ENCODE assay signal across 8 cellular contexts in genomic region chr9:128689293-128689770, GRCh38. TPM values are rescaled to one million over a fixed set of nuclear protein-coding genes. Genes with fewer than 3 reads are reported as not detected.
DNase-seq lines count a peak whose midpoint lies in the region; ATAC-seq and TF ChIP-seq lines count a peak whose summit lies in the region.

No MANE protein-coding gene starts in this region.

- no CpG with 5 or more reads among the region's 78 CpGs for WGBS in H9 (ENCODE audit: extremely low coverage, insufficient read length, low lambda C conversion rate)
- 0 to 1% (median 1%) methylated on average over 24 to 78 of the region's 78 CpGs; no CpG with 5 or more reads in 1 of the 4 donors for WGBS in adrenal gland, 4 donors

- H3K9me3 ChIP-seq in H9 (ENCODE audit: control insufficient read depth, low read depth, low read length) (no peaks in the 10 kb centered on the region), adrenal gland (replicated peaks in 1 of 3) (no peaks in the 10 kb centered on the region), iPS-15b (ENCODE audit: control insufficient read depth, insufficient read depth, low read length) (no peaks in the 10 kb centered on the region)

- H3K4me3 Mint-ChIP-seq in Calu3 (ENCODE audit: low read depth, unreplicated experiment) (peak overlapping the region; percentile 60), H9 (peak overlapping the region; percentile 60 to 76)

- no peaks in the 10 kb centered on the region for H3K79me1 ChIP-seq in H9 (ENCODE audit: insufficient read depth, low read depth, low read length, poor library complexity, severe bottlenecking)

- no peak overlapping the region for H3K14ac ChIP-seq in H9 (ENCODE audit: insufficient read depth, low read length)

- no peak overlapping the region for H2AFZ ChIP-seq in H9 (ENCODE audit: low read length)

- H3T11ph ChIP-seq in H9 (ENCODE audit: low read length) = no peak overlapping the region

- peaks cover 18% of the 10 kb centered on the region for H3K23me2 ChIP-seq in H9 (ENCODE audit: insufficient read length, low read depth, low read length, poor library complexity, severe bottlenecking)

- ATAC-seq in GM21526 (IDR thresholded peaks at IDR 0.05; ENCODE audit: low FRiP score, unreplicated experiment) = no peak

- H2BK5ac ChIP-seq in H9 (ENCODE audit: insufficient read length, low read length) = no peak overlapping the region

- no peak overlapping the region for H2BK12ac ChIP-seq in H9 (ENCODE audit: insufficient read length, low read depth, low read length)

- H2BK120ac ChIP-seq in H9 (ENCODE audit: low read depth, low read length, poor library complexity, severe bottlenecking) = no peak overlapping the region

- no peak overlapping the region for H2AK5ac ChIP-seq in H9 (ENCODE audit: insufficient read length, low read length)

- no peak overlapping the region for H4K8ac ChIP-seq in H9 (replicated peaks; ENCODE audit: insufficient read length, low read depth, low read length)

- H3K4ac ChIP-seq in H9 (ENCODE audit: low read depth, low read length) = no peak overlapping the region

- peaks cover 0 to 30% of the 10 kb centered on the region in 2 donors for H3K36me3 ChIP-seq in adrenal gland (replicated peaks in 1 of 2)
- H3K36me3 ChIP-seq in iPS-15b (ENCODE audit: control insufficient read depth, insufficient read depth, low read length) = peaks cover 36% of the 10 kb centered on the region

- TF ChIP-seq CTCF in Calu3 (IDR thresholded peaks at IDR 0.05; ENCODE audit: unreplicated experiment) (no peak), H9 (conservative IDR thresholded peaks at IDR 0.05) (no peak), adrenal gland (IDR thresholded peaks at IDR 0.05) (no peak)

- peaks cover 30% of the 10 kb centered on the region for H3K4me1 Mint-ChIP-seq in Calu3 (ENCODE audit: low read depth, unreplicated experiment)
- H3K4me1 Mint-ChIP-seq in H9 = peaks cover 48 to 56% of the 10 kb centered on the region in 2 experiments

- peak; percentile 45 for DNase-seq in Calu3
- peak; percentile 33 for DNase-seq in H9
- peak; percentile 6 for DNase-seq in NCI-H526 treated with DMSO at 0.1 percent for 48 hours (lab: John Stamatoyannopoulos, UW)
- peak in 6 of 7 donors; percentile 58 to 73 (median 64) for DNase-seq in adrenal gland
- DNase-seq in inferior parietal cortex (ENCODE audit: extremely low spot score) = no peak

- H3K4me2 ChIP-seq in H9 (ENCODE audit: insufficient read depth, insufficient read length, low read length) = no peak overlapping the region

- CTCF ChIA-PET in Calu3 (lab: Charles Lee) = no interaction called here

- H3K79me2 ChIP-seq in H9 (ENCODE audit: insufficient read depth, low read length) = peaks cover 40% of the 10 kb centered on the region

- no peak overlapping the region for H4K5ac ChIP-seq in H9 (ENCODE audit: insufficient read length, low read depth, low read length)

- H3K4me3 ChIP-seq in adrenal gland (peak overlapping the region in 2 of 4 donors; percentile 60 to 99), iPS-15b (ENCODE audit: low read depth, low read length) (peak overlapping the region; percentile 13), skin epidermis (peak overlapping the region; percentile 66 to 87 (median 82))

- H3K27ac ChIP-seq in H9 (ENCODE audit: insufficient read length, low read depth, low read length) = no peak overlapping the region
- peak overlapping the region; percentile 65 to 100 (median 95) for H3K27ac ChIP-seq in adrenal gland
- peak overlapping the region; percentile 88 to 98 (median 95) for H3K27ac ChIP-seq in skin epidermis

- peak overlapping the region; percentile 60 for H3K9ac ChIP-seq in H9 (ENCODE audit: extremely low read depth, insufficient read length, low read length)
- H3K9ac ChIP-seq in iPS-15b (ENCODE audit: low read depth, low read length) = no peak overlapping the region

- no peaks in the 10 kb centered on the region for H4K20me1 ChIP-seq in H9 (ENCODE audit: control insufficient read depth, insufficient read depth, insufficient read length)

- H3K36me3 Mint-ChIP-seq in Calu3 (ENCODE audit: insufficient read depth, unreplicated experiment) = peaks cover 52% of the 10 kb centered on the region
- H3K36me3 Mint-ChIP-seq in H9 (ENCODE audit: insufficient read depth in 1 of 3, low read depth in 3 of 3) = peaks cover 59 to 73% (median 61%) of the 10 kb centered on the region in 3 experiments

- no peak overlapping the region for H4K91ac ChIP-seq in H9 (ENCODE audit: insufficient read length, low read depth, low read length)

- H3K56ac ChIP-seq in H9 (ENCODE audit: insufficient read length, low read depth, low read length) = no peak overlapping the region

- H3K9me3 Mint-ChIP-seq in Calu3 (ENCODE audit: low read depth, unreplicated experiment) (no peaks in the 10 kb centered on the region), H9 (peaks cover 3 to 5% of the 10 kb centered on the region in 2 experiments; a peak in 3 of 5 replicates)

- H3K27ac Mint-ChIP-seq in Calu3 (ENCODE audit: unreplicated experiment) (peak overlapping the region; percentile 60), H9 (no peak overlapping the region)

- BruUV-seq in Calu3 (replicated peaks; lab: Mats Ljungman, UMichigan) = no TSS peak

- no peak for TF ChIP-seq POLR2A in adrenal gland (IDR thresholded peaks at IDR 0.05)

- H2BK15ac ChIP-seq in H9 (ENCODE audit: low read depth, low read length) = no peak overlapping the region

- intact Hi-C loops in Calu3 (cut with micrococcal nuclease; ENCODE audit: unreplicated experiment) = no loop called here
- intact Hi-C loops in adrenal gland (cut with DNase I) = no loop called here

- no peak overlapping the region for H3K18ac ChIP-seq in H9 (ENCODE audit: insufficient read length, low read depth, low read length)

- H3K4me1 ChIP-seq in H9 (ENCODE audit: insufficient read depth, low read length) = peaks cover 4% of the 10 kb centered on the region; the same call in 1 of the 2 replicates
- H3K4me1 ChIP-seq in adrenal gland (replicated peaks in 1 of 2) = peaks cover 26% of the 10 kb centered on the region in 2 donors
- H3K4me1 ChIP-seq in iPS-15b (ENCODE audit: control insufficient read depth, insufficient read depth, low read length) = peaks cover 10% of the 10 kb centered on the region

- H3K23ac ChIP-seq in H9 (ENCODE audit: insufficient read length, low read depth, low read length) = no peak overlapping the region

- no peak overlapping the region for H2BK20ac ChIP-seq in H9 (ENCODE audit: low read depth, low read length, poor library complexity, severe bottlenecking)

- H3K27me3 Mint-ChIP-seq in Calu3 (ENCODE audit: unreplicated experiment) (no peaks in the 10 kb centered on the region), H9 (ENCODE audit: low read depth) (no peaks in the 10 kb centered on the region)

- H3K27me3 ChIP-seq in H9 (ENCODE audit: insufficient read depth, low read length) (no peaks in the 10 kb centered on the region), adrenal gland (no peaks in the 10 kb centered on the region), iPS-15b (ENCODE audit: control insufficient read depth, insufficient read depth, low read length) (no peaks in the 10 kb centered on the region)

RNA-seq across cellular contexts. Expression of gene SET, which starts 0.3 kb away (rescaled TPM):
- 321 and 367 TPM in 2 replicates for total RNA-seq in Calu3 (2022)
- 1,148 and 1,158 TPM in 2 replicates for total RNA-seq in H9 (2021)
- total RNA-seq in adrenal gland = 100 to 1,000 TPM; 122 to 285 (median 184) TPM
- 100 to 1,000 TPM in 2 of 3 donors, 10 to 100 TPM in 1; 62.1 to 352 (median 105) TPM for polyA plus RNA-seq in adrenal gland

RNA-seq across cellular contexts. Expression of gene PKN3, which starts 13.0 kb away (rescaled TPM):
- total RNA-seq in Calu3 (2022) (6.8 and 7.7 TPM in 2 replicates), H9 (2021) (23.8 and 25.0 TPM in 2 replicates), adrenal gland (1 to 10 TPM; 1.6 to 6.3 (median 4.1) TPM)
- 1 to 10 TPM in 2 of 3 donors, under 1 TPM in 1; 0.90 to 8.6 (median 8.1) TPM for polyA plus RNA-seq in adrenal gland

RNA-seq across cellular contexts. Expression of gene DYNC2I2, which starts 32.7 kb away (rescaled TPM):
- total RNA-seq in Calu3 (2022) (52.4 and 53.2 TPM in 2 replicates), H9 (2021) (58.6 and 62.2 TPM in 2 replicates), adrenal gland (100 to 1,000 TPM in 2 of 8 donors, 10 to 100 TPM in 6; 23.1 to 192 (median 83.2) TPM)
- polyA plus RNA-seq in adrenal gland = 100 to 1,000 TPM in 1 of 3 donors, 10 to 100 TPM in 1, 1 to 10 TPM in 1; 7.5 to 119 (median 91.6) TPM

RNA-seq across cellular contexts. Expression of gene ZDHHC12, which starts 34.6 kb away (rescaled TPM):
- total RNA-seq in Calu3 (2022) (35.4 and 36.5 TPM in 2 replicates), H9 (2021) (42.8 and 45.8 TPM in 2 replicates), adrenal gland (10 to 100 TPM; 15.5 to 97.4 (median 29.0) TPM)
- 10 to 100 TPM in 2 of 3 donors, 1 to 10 TPM in 1; 1.6 to 64.8 (median 33.1) TPM for polyA plus RNA-seq in adrenal gland
